11 cellular contexts compared by ENCODE assay signal in the genomic region with DNA sequence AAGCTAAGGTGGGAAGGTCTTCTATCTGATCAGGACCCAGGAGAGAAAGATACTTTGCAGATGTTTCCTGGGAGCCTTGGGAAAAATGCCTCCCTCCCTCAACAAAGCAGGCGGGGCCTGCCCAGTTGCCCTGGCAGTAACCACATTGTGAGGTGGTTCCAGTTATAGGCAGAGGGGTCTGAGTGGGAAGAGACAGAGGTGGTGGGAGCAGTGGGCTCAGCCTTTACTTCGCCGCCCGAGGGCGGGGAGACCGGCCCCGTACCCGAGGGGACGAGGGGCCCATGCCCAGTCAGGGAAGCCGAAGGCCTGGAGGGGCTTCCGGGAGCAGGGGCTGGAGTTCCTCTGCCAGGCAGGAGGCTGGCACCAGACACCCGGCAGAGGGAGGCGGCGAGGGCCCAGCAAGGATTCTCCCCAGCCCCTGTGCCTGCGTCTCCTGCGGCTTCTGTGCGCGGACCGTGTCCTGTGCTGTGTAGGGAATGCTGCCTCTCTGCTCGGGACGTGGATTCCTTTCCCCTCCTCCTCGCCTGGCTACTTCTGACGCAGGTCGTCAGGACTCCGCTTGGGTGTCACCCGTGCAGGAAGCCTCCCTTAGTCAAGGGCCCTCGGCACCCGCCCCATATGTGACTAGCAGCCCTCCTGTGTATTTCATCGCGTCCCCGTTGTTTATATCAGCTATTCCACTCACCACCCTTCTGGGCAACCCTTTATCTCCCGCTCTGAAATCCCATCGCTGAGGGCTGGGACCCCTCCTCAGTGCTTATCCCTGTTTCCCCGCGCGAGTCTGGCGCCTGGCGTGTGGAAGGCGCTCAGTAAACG. TPM values are rescaled to one million over a fixed set of nuclear protein-coding genes. Genes with fewer than 3 reads are reported as not detected.
A peak's percentile ranks its signal among the peaks of the same experiment; 100 is the strongest.
DNase-seq lines count a peak whose midpoint lies in the region; ATAC-seq and TF ChIP-seq lines count a peak whose summit lies in the region.
"Not testable (repeated sequence)": the region's sequence is repeated elsewhere in the genome, so short reads cannot be mapped to it uniquely, and the experiment has no call there.
"Had no signal": no experiment of that assay in that cellular context is flagged by ENCODE, and none has a peak within 500 bp of the region (broad histone marks: within the 10 kb centered on the region; RNA-seq: fewer than 3 reads in every experiment).

No MANE protein-coding gene starts in this region.

- not testable (repeated sequence) for DNase-seq in AG10803 (ENCODE audit: low read depth)
- DNase-seq in activated CD8-positive, alpha-beta memory T cell treated with anti-CD3 and anti-CD28 coated beads for 24 hours, result peak; percentile 9
- DNase-seq in colonic mucosa, result peak; percentile 23
- peak; percentile 46 for DNase-seq in cardiac septum (ENCODE audit: low spot score)
- peak; percentile 9 for DNase-seq in mucosa of gallbladder (ENCODE audit: low spot score)
- DNase-seq in sigmoid colon, result peak; percentile 66
- peak; percentile 29 for DNase-seq in upper lobe of right lung

- not testable (repeated sequence) for H3K27me3 ChIP-seq in colonic mucosa, sigmoid colon, upper lobe of right lung

- TF ChIP-seq RAD21 in Ishikawa (IDR thresholded peaks at IDR 0.05; ENCODE audit: low read depth), result not testable (repeated sequence)

- not testable (repeated sequence) for TF ChIP-seq EP300 in Ishikawa (IDR thresholded peaks at IDR 0.05; ENCODE audit: borderline replicate concordance); sigmoid colon (IDR thresholded peaks at IDR 0.05)

- not testable (repeated sequence) for TF ChIP-seq POLR2A in sigmoid colon (IDR thresholded peaks at IDR 0.05)

- peak overlapping the region in 1 of 2 donors; percentile 83 for H3K9ac ChIP-seq in colonic mucosa (ENCODE audit: low read depth in 2 of 2, low read length in 2 of 2)

- not testable (repeated sequence) for H3K36me3 ChIP-seq in colonic mucosa, sigmoid colon, upper lobe of right lung

- not testable (repeated sequence) for H3K9me3 ChIP-seq in colonic mucosa, sigmoid colon, upper lobe of right lung

- TF ChIP-seq CTCF in AG10803 (conservative IDR thresholded peaks at IDR 0.05; ENCODE audit: low read length); colonic mucosa (IDR thresholded peaks at IDR 0.05); sigmoid colon (IDR thresholded peaks at IDR 0.05); upper lobe of right lung (IDR thresholded peaks at IDR 0.05): not testable (repeated sequence)

- H3K4me3 ChIP-seq in AG10803 (ENCODE audit: low read length) (peak overlapping the region; percentile 55), sigmoid colon (peak overlapping the region in 3 of 4 donors; percentile 0 to 17 (median 16))
- H3K4me3 ChIP-seq in colonic mucosa, upper lobe of right lung: not testable (repeated sequence)

- WGBS in sigmoid colon, 2 donors, result 69 to 86% methylated on average over 18 to 19 of the region's 40 CpGs

- intact Hi-C loops in colonic mucosa (cut with DNase I); cardiac septum (cut with DNase I); sigmoid colon (cut with DNase I); upper lobe of right lung (cut with DNase I): not testable (repeated sequence)

- not testable (repeated sequence) for H3K4me1 ChIP-seq in colonic mucosa, sigmoid colon, upper lobe of right lung

- ATAC-seq in upper lobe of right lung, result peak; percentile 60

- not testable (repeated sequence) for H3K27ac ChIP-seq in colonic mucosa, upper lobe of right lung
- peak overlapping the region; percentile 28 to 73 (median 60) for H3K27ac ChIP-seq in sigmoid colon

TF ChIP-seq in Ishikawa, 13 proteins besides CTCF, POLR2A, EP300 and RAD21:
- TF ChIP-seq ZBTB7A (IDR thresholded peaks at IDR 0.05; ENCODE audit: low read depth), result 0 out of 2 replicates have a peak, but pooled peaks have one; percentile 17

RNA-seq across cellular contexts. Expression of a gene that starts 2.4 kb away (rescaled TPM):
- 1,000 to 10,000 TPM; 2,735 to 6,693 TPM for total RNA-seq in colonic mucosa
- 6,310 TPM for total RNA-seq in cardiac septum
- 2,768 TPM for total RNA-seq in mucosa of gallbladder
- total RNA-seq in sigmoid colon, result not detected
- polyA plus RNA-seq in sigmoid colon, result not detected
- total RNA-seq in upper lobe of right lung, result 7,693 TPM
- total RNA-seq: lung microvascular endothelial cell had no signal
- polyA plus RNA-seq: CD8-positive, alpha-beta memory T cell had no signal

RNA-seq across cellular contexts. Expression of a gene that starts 3.0 kb away (rescaled TPM):
- total RNA-seq in colonic mucosa (not detected), cardiac septum (not detected), mucosa of gallbladder (not detected), sigmoid colon (not detected), upper lobe of right lung (not detected)
- under 1 TPM in 1 of 3 donors, not detected in 2; 0.12 TPM for polyA plus RNA-seq in sigmoid colon
- total RNA-seq: lung microvascular endothelial cell; natural killer cell treated with Interleukin-12 subunit alpha and Interleukin-12 subunit beta and Interleukin-15 and Interleukin-18, amount 100 ng/mL, for 72 hours had no signal

RNA-seq across cellular contexts. Expression of a gene that starts 19.7 kb away (rescaled TPM):
- total RNA-seq in colonic mucosa (10 to 100 TPM in 1 of 2 donors, 1 to 10 TPM in 1; 4.8 to 10.2 TPM), cardiac septum (4.0 TPM), mucosa of gallbladder (10.8 TPM), sigmoid colon (1 to 10 TPM; 3.0 to 7.2 (median 4.7) TPM), upper lobe of right lung (14.2 TPM)
- polyA plus RNA-seq in sigmoid colon, result 1 to 10 TPM; 2.4 to 9.4 (median 3.5) TPM

Comparison
In these comparisons a context has a peak if more than half of its experiments do, and no peak if none do; other contexts are left out.
1. RNA of a gene that starts 2.4 kb away (total RNA-seq): 7,693 TPM in upper lobe of right lung (single experiment), 2,735 to 6,693 TPM in colonic mucosa, 6,310 TPM in cardiac septum (single experiment) and 2,768 TPM in mucosa of gallbladder (single experiment); not detected in sigmoid colon; every median in the first group is over 1,000 times any median in the second.